8 cellular contexts compared by ENCODE assay signal in genomic region chr1:229027622-229028182, GRCh38.
DNase-seq lines count a peak whose midpoint lies in the region; ATAC-seq and TF ChIP-seq lines count a peak whose summit lies in the region.

No MANE protein-coding gene starts in this region.

- POLR2A ChIA-PET in activated CD8-positive, alpha-beta T cell treated with anti-CD3 and anti-CD28 coated beads for 36 hours (lab: Charles Lee): interaction anchor here (0.6 to 1.4 kb wide), 2 partner anchors 34 to 179 kb away, joined by 3 read pairs; no protein-coding TSS in a partner anchor

- intact Hi-C loops in activated CD8-positive, alpha-beta T cell treated with anti-CD3 and anti-CD28 coated beads for 36 hours (cut with micrococcal nuclease): no loop called here

- no peaks in the 10 kb centered on the region for H3K9me3 Mint-ChIP-seq in activated CD8-positive, alpha-beta T cell treated with anti-CD3 and anti-CD28 coated beads for 36 hours
- H3K9me3 Mint-ChIP-seq in immature natural killer cell: no peaks in the 10 kb centered on the region

- H3K4me2 ChIP-seq in BLaER1 treated with 17β-estradiol and CSF1 and Interleukin-3, amounts not matched to agents 10 nM and 100 nM: peak overlapping the region; percentile 59 to 94 (median 81)

- peak overlapping the region in 4 of 10 experiments; percentile 14 to 53 (median 38); a peak in 5 of 20 replicates for H3K4me3 ChIP-seq in BLaER1 treated with 17β-estradiol and CSF1 and Interleukin-3, amounts not matched to agents 10 nM and 100 nM

- peak; percentile 41 for DNase-seq in activated CD8-positive, alpha-beta T cell treated with anti-CD3 and anti-CD28 coated beads for 36 hours
- DNase-seq in immature natural killer cell (peak in 2 of 3 donors; percentile 6 to 22), cerebellar cortex (ENCODE audit: low spot score) (no peak)
- peak; percentile 20 for DNase-seq in stimulated activated naive CD8-positive, alpha-beta T cell treated with anti-CD3 and anti-CD28 coated beads, Interleukin-15, Interleukin-2, amounts not matched to agents 100 U/mL and 50 U/mL, for 24 hours
- no peak for DNase-seq in central memory CD4-positive, alpha-beta T cell

- H3K27ac ChIP-seq in BLaER1 treated with 17β-estradiol and CSF1 and Interleukin-3, amounts not matched to agents 10 nM and 100 nM: peak overlapping the region; percentile 11 to 86 (median 47); a peak in 13 of 22 replicates

- H4K20me1 ChIP-seq in BLaER1 treated with 17β-estradiol and CSF1 and Interleukin-3, amounts not matched to agents 10 nM and 100 nM: peaks cover 0 to 4% (median 0%) of the 10 kb centered on the region in 11 experiments; a peak in 2 of 22 replicates

- H3K27ac Mint-ChIP-seq in activated CD8-positive, alpha-beta T cell treated with anti-CD3 and anti-CD28 coated beads for 36 hours: peak overlapping the region; percentile 72
- peak overlapping the region; percentile 34 to 88 (median 76) for H3K27ac Mint-ChIP-seq in immature natural killer cell

- peak overlapping the region in 5 of 11 experiments; percentile 33 to 73 (median 67); a peak in 9 of 22 replicates for H3K9ac ChIP-seq in BLaER1 treated with 17β-estradiol and CSF1 and Interleukin-3, amounts not matched to agents 10 nM and 100 nM

- ATAC-seq in HG03025 (IDR thresholded peaks at IDR 0.05; ENCODE audit: low FRiP score, unreplicated experiment) (peak; percentile 69), GM19328 (IDR thresholded peaks at IDR 0.05; ENCODE audit: unreplicated experiment) (no peak)
- peak; percentile 79 for ATAC-seq in activated CD8-positive, alpha-beta T cell treated with anti-CD3 and anti-CD28 coated beads for 36 hours
- peak; percentile 65 for ATAC-seq in stimulated activated naive CD8-positive, alpha-beta T cell treated with anti-CD3 and anti-CD28 coated beads, Interleukin-15, Interleukin-2, amounts not matched to agents 100 U/mL and 50 U/mL, for 24 hours

- peaks cover 11% of the 10 kb centered on the region for H3K4me1 Mint-ChIP-seq in activated CD8-positive, alpha-beta T cell treated with anti-CD3 and anti-CD28 coated beads for 36 hours (ENCODE audit: low read depth)
- H3K4me1 Mint-ChIP-seq in immature natural killer cell: peaks cover 17% of the 10 kb centered on the region in 2 donors

- no peaks in the 10 kb centered on the region for H3K36me3 Mint-ChIP-seq in activated CD8-positive, alpha-beta T cell treated with anti-CD3 and anti-CD28 coated beads for 36 hours (ENCODE audit: low read depth)
- H3K36me3 Mint-ChIP-seq in immature natural killer cell: no peaks in the 10 kb centered on the region

- H3K4me3 Mint-ChIP-seq in activated CD8-positive, alpha-beta T cell treated with anti-CD3 and anti-CD28 coated beads for 36 hours: peak overlapping the region; percentile 45
- H3K4me3 Mint-ChIP-seq in immature natural killer cell: peak overlapping the region; percentile 67 to 81 (median 72)

- H3K9me3 ChIP-seq in BLaER1 treated with 17β-estradiol and CSF1 and Interleukin-3, amounts not matched to agents 10 nM and 100 nM (replicated peaks in 1 of 11): no peaks in the 10 kb centered on the region

- no peak for TF ChIP-seq CTCF in activated CD8-positive, alpha-beta T cell treated with anti-CD3 and anti-CD28 coated beads for 36 hours (IDR thresholded peaks at IDR 0.05)

- CTCF ChIA-PET in activated CD8-positive, alpha-beta T cell treated with anti-CD3 and anti-CD28 coated beads for 36 hours (lab: Charles Lee): interaction anchor here (0.6 to 1.2 kb wide), 2 partner anchors 293 to 630 kb away, joined by 3 read pairs; no protein-coding TSS in a partner anchor

- peaks cover 13 to 81% (median 51%) of the 10 kb centered on the region in 11 experiments for H3K27me3 ChIP-seq in BLaER1 treated with 17β-estradiol and CSF1 and Interleukin-3, amounts not matched to agents 10 nM and 100 nM

- no peaks in the 10 kb centered on the region for H3K27me3 Mint-ChIP-seq in activated CD8-positive, alpha-beta T cell treated with anti-CD3 and anti-CD28 coated beads for 36 hours
- no peaks in the 10 kb centered on the region for H3K27me3 Mint-ChIP-seq in immature natural killer cell (ENCODE audit: low read depth in 3 of 3)

- H3K4me1 ChIP-seq in BLaER1 treated with 17β-estradiol and CSF1 and Interleukin-3, amounts not matched to agents 10 nM and 100 nM: peaks cover 15 to 96% (median 60%) of the 10 kb centered on the region in 10 experiments

- no peaks in the 10 kb centered on the region for H3K36me3 ChIP-seq in BLaER1 treated with 17β-estradiol and CSF1 and Interleukin-3, amounts not matched to agents 10 nM and 100 nM

Comparison
In these comparisons a context has a peak if more than half of its experiments do, and no peak if none do; other contexts are left out.
1. DNase-seq: peak in activated CD8-positive, alpha-beta T cell treated with anti-CD3 and anti-CD28 coated beads for 36 hours (single experiment), immature natural killer cell (2 of 3) and stimulated activated naive CD8-positive, alpha-beta T cell treated with anti-CD3 and anti-CD28 coated beads, Interleukin-15, Interleukin-2, amounts not matched to agents 100 U/mL and 50 U/mL, for 24 hours (single experiment); none in cerebellar cortex (single experiment) and central memory CD4-positive, alpha-beta T cell (single experiment).